Comparison of ENCODE assay signal across 1 cellular context in genomic region chr20:13644010-13644409, GRCh38.
A peak's percentile ranks its signal among the peaks of the same experiment; 100 is the strongest.
TF ChIP-seq lines count a peak whose summit lies in the region.

No MANE protein-coding gene starts in this region.

TF ChIP-seq in HepG2, 621 proteins besides CTCF, POLR2A, EP300 and RAD21:
- TF ChIP-seq RERE (CRISPR knock-in tag; IDR thresholded peaks at IDR 0.05; ENCODE audit: low read depth) (no peak), ATF7 (IDR thresholded peaks at IDR 0.05) (0 out of 2 replicates have a peak, but pooled peaks have one; percentile 24), ATF7 (CRISPR knock-in tag; IDR thresholded peaks at IDR 0.05) (no peak), CREB1 (IDR thresholded peaks at IDR 0.05) (peak; percentile 77), CREB1 (CRISPR knock-in tag; IDR thresholded peaks at IDR 0.05) (no peak)
